ENCODE assay signal across 2 cellular contexts in the genomic region with DNA sequence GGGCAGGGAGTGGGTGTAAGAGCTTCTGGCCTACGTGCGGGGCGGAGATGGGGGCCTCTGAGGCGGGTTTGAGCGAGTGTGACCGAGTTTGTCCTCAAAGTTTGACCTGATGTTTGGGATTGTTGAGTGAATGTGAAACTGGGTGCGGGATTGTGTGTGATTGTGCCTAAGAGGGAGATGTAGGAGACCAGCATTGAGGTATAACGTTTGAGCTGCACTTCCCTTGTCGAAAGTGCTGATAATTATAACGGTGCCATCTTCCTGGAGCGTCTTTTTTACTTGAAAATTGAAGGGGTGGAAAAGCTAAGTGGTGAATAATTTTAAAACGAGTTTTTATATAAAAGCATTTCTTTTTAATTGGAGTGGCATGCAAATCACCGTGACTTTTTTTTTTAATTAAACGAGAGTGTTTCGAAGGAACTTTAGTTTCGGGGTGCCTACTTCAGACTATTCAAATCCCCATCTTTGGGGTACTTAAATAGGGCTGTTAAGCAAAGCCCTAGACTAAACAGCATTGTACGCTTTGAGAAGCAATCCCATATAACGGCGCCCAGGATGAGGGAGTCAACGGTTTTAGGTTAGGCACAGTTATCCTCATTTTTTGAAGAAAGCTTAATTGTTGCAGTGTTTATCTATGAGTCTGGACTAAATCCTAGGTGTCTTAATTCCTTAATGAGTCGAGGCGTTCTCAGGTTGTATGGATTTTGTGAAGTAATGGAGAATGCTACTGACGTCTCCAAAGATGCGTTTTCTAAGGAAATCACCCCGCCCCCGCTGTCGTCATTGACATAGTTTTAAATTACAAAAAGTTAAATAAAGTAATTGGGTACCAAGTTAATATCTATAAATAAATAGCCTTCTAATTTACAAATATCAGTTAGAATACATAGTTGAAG.
TF ChIP-seq lines count a peak whose summit lies in the region.

No MANE protein-coding gene starts in this region.

TF ChIP-seq in K562, 482 proteins besides CTCF, POLR2A, EP300 and RAD21 (continued from another document and continues in another):
- no peak for TF ChIP-seq SP2 (IDR thresholded peaks at IDR 0.05; ENCODE audit: extremely low read depth, low read depth, low read length, poor library complexity, severe bottlenecking)
- no peak for TF ChIP-seq TEAD4 (IDR thresholded peaks at IDR 0.05; ENCODE audit: low read length)
- TF ChIP-seq TEAD4 (CRISPR knock-in tag; IDR thresholded peaks at IDR 0.05; ENCODE audit: borderline replicate concordance): no peak
- TF ChIP-seq BCOR (IDR thresholded peaks at IDR 0.05): peak; percentile 51; the same call in 1 of the 2 replicates
- TF ChIP-seq MAFF (IDR thresholded peaks at IDR 0.05; ENCODE audit: low read length): no peak
- no peak for TF ChIP-seq RBM25 (IDR thresholded peaks at IDR 0.05; ENCODE audit: low read depth, low read length, severe bottlenecking)
- TF ChIP-seq MYBL2 (IDR thresholded peaks at IDR 0.05; ENCODE audit: low read depth): no peak
- TF ChIP-seq MYBL2 (CRISPR knock-in tag; IDR thresholded peaks at IDR 0.05; ENCODE audit: borderline replicate concordance): no peak
- no peak for TF ChIP-seq XRCC4 (IDR thresholded peaks at IDR 0.05; ENCODE audit: extremely low read depth, insufficient read depth, insufficient read length)
- no peak for TF ChIP-seq SMAD4 (CRISPR knock-in tag; conservative IDR thresholded peaks at IDR 0.05)
- TF ChIP-seq MAZ (CRISPR knock-in tag; conservative IDR thresholded peaks at IDR 0.05 in 1 of 2, IDR thresholded peaks at IDR 0.05 in 1 of 2): no peak; a peak in 1 of 4 replicates
- TF ChIP-seq, protein P1, sequence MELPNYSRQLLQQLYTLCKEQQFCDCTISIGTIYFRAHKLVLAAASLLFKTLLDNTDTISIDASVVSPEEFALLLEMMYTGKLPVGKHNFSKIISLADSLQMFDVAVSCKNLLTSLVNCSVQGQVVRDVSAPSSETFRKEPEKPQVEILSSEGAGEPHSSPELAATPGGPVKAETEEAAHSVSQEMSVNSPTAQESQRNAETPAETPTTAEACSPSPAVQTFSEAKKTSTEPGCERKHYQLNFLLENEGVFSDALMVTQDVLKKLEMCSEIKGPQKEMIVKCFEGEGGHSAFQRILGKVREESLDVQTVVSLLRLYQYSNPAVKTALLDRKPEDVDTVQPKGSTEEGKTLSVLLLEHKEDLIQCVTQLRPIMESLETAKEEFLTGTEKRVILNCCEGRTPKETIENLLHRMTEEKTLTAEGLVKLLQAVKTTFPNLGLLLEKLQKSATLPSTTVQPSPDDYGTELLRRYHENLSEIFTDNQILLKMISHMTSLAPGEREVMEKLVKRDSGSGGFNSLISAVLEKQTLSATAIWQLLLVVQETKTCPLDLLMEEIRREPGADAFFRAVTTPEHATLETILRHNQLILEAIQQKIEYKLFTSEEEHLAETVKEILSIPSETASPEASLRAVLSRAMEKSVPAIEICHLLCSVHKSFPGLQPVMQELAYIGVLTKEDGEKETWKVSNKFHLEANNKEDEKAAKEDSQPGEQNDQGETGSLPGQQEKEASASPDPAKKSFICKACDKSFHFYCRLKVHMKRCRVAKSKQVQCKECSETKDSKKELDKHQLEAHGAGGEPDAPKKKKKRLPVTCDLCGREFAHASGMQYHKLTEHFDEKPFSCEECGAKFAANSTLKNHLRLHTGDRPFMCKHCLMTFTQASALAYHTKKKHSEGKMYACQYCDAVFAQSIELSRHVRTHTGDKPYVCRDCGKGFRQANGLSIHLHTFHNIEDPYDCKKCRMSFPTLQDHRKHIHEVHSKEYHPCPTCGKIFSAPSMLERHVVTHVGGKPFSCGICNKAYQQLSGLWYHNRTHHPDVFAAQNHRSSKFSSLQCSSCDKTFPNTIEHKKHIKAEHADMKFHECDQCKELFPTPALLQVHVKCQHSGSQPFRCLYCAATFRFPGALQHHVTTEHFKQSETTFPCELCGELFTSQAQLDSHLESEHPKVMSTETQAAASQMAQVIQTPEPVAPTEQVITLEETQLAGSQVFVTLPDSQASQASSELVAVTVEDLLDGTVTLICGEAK (IDR thresholded peaks at IDR 0.05): no peak; the same call in 1 of the 2 replicates
- TF ChIP-seq, protein P1 (CRISPR knock-in tag; IDR thresholded peaks at IDR 0.05): no peak
- TF ChIP-seq GATAD2B (IDR thresholded peaks at IDR 0.05; ENCODE audit: borderline replicate concordance): no peak

TF ChIP-seq in HepG2, 621 proteins besides CTCF, POLR2A, EP300 and RAD21 (continued from another document and continues in another):
- TF ChIP-seq, protein P2, sequence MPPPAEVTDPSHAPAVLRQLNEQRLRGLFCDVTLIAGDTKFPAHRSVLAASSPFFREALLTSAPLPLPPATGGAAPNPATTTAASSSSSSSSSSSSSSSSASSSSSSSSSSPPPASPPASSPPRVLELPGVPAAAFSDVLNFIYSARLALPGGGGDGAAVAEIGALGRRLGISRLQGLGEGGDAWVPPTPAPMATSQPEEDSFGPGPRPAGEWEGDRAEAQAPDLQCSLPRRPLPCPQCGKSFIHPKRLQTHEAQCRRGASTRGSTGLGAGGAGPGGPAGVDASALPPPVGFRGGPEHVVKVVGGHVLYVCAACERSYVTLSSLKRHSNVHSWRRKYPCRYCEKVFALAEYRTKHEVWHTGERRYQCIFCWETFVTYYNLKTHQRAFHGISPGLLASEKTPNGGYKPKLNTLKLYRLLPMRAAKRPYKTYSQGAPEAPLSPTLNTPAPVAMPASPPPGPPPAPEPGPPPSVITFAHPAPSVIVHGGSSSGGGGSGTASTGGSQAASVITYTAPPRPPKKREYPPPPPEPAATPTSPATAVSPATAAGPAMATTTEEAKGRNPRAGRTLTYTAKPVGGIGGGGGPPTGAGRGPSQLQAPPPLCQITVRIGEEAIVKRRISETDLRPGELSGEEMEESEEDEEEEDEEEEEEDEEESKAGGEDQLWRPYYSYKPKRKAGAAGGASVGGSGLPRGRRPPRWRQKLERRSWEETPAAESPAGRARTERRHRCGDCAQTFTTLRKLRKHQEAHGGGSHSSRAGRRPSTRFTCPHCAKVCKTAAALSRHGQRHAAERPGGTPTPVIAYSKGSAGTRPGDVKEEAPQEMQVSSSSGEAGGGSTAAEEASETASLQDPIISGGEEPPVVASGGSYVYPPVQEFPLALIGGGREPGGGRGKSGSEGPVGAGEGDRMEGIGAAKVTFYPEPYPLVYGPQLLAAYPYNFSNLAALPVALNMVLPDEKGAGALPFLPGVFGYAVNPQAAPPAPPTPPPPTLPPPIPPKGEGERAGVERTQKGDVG (CRISPR knock-in tag; IDR thresholded peaks at IDR 0.05; ENCODE audit: borderline replicate concordance): 0 out of 2 replicates have a peak, but pooled peaks have one; percentile 15
- no peak for TF ChIP-seq ZSCAN12 (CRISPR knock-in tag; IDR thresholded peaks at IDR 0.05)
- TF ChIP-seq SP4 (CRISPR knock-in tag; IDR thresholded peaks at IDR 0.05): no peak
- no peak for TF ChIP-seq ZNF543 (CRISPR knock-in tag; IDR thresholded peaks at IDR 0.05)
- no peak for TF ChIP-seq ZNF562 (CRISPR knock-in tag; IDR thresholded peaks at IDR 0.05; ENCODE audit: borderline replicate concordance)
- TF ChIP-seq, protein P3, sequence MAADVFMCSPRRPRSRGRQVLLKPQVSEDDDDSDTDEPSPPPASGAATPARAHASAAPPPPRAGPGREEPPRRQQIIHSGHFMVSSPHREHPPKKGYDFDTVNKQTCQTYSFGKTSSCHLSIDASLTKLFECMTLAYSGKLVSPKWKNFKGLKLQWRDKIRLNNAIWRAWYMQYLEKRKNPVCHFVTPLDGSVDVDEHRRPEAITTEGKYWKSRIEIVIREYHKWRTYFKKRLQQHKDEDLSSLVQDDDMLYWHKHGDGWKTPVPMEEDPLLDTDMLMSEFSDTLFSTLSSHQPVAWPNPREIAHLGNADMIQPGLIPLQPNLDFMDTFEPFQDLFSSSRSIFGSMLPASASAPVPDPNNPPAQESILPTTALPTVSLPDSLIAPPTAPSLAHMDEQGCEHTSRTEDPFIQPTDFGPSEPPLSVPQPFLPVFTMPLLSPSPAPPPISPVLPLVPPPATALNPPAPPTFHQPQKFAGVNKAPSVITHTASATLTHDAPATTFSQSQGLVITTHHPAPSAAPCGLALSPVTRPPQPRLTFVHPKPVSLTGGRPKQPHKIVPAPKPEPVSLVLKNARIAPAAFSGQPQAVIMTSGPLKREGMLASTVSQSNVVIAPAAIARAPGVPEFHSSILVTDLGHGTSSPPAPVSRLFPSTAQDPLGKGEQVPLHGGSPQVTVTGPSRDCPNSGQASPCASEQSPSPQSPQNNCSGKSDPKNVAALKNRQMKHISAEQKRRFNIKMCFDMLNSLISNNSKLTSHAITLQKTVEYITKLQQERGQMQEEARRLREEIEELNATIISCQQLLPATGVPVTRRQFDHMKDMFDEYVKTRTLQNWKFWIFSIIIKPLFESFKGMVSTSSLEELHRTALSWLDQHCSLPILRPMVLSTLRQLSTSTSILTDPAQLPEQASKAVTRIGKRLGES (CRISPR knock-in tag; IDR thresholded peaks at IDR 0.05; ENCODE audit: borderline replicate concordance): no peak
- 0 out of 2 replicates have a peak, but pooled peaks have one; percentile 5 for TF ChIP-seq ZNF333 (CRISPR knock-in tag; IDR thresholded peaks at IDR 0.05; ENCODE audit: borderline replicate concordance)
- no peak for TF ChIP-seq MLLT10 (CRISPR knock-in tag; IDR thresholded peaks at IDR 0.05)
- no peak for TF ChIP-seq PHB2 (IDR thresholded peaks at IDR 0.05; ENCODE audit: partially characterized antibody)
- TF ChIP-seq CHD4 (IDR thresholded peaks at IDR 0.05; ENCODE audit: borderline replicate concordance, low read length): no peak
- TF ChIP-seq ZNF251 (CRISPR knock-in tag; IDR thresholded peaks at IDR 0.05): no peak
- TF ChIP-seq ZNF331 (CRISPR knock-in tag; IDR thresholded peaks at IDR 0.05): no peak
- no peak for TF ChIP-seq PHF20 (CRISPR knock-in tag; IDR thresholded peaks at IDR 0.05)
- TF ChIP-seq, protein P4, sequence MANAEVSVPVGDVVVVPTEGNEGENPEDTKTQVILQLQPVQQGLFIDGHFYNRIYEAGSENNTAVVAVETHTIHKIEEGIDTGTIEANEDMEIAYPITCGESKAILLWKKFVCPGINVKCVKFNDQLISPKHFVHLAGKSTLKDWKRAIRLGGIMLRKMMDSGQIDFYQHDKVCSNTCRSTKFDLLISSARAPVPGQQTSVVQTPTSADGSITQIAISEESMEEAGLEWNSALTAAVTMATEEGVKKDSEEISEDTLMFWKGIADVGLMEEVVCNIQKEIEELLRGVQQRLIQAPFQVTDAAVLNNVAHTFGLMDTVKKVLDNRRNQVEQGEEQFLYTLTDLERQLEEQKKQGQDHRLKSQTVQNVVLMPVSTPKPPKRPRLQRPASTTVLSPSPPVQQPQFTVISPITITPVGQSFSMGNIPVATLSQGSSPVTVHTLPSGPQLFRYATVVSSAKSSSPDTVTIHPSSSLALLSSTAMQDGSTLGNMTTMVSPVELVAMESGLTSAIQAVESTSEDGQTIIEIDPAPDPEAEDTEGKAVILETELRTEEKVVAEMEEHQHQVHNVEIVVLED (CRISPR knock-in tag; IDR thresholded peaks at IDR 0.05; ENCODE audit: borderline replicate concordance): no peak
- TF ChIP-seq, protein P5, sequence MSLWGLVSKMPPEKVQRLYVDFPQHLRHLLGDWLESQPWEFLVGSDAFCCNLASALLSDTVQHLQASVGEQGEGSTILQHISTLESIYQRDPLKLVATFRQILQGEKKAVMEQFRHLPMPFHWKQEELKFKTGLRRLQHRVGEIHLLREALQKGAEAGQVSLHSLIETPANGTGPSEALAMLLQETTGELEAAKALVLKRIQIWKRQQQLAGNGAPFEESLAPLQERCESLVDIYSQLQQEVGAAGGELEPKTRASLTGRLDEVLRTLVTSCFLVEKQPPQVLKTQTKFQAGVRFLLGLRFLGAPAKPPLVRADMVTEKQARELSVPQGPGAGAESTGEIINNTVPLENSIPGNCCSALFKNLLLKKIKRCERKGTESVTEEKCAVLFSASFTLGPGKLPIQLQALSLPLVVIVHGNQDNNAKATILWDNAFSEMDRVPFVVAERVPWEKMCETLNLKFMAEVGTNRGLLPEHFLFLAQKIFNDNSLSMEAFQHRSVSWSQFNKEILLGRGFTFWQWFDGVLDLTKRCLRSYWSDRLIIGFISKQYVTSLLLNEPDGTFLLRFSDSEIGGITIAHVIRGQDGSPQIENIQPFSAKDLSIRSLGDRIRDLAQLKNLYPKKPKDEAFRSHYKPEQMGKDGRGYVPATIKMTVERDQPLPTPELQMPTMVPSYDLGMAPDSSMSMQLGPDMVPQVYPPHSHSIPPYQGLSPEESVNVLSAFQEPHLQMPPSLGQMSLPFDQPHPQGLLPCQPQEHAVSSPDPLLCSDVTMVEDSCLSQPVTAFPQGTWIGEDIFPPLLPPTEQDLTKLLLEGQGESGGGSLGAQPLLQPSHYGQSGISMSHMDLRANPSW (CRISPR knock-in tag; IDR thresholded peaks at IDR 0.05; ENCODE audit: borderline replicate concordance): 0 out of 2 replicates have a peak, but pooled peaks have one; percentile 9
- TF ChIP-seq ZNF746 (CRISPR knock-in tag; IDR thresholded peaks at IDR 0.05): no peak
- no peak for TF ChIP-seq ZNF460 (CRISPR knock-in tag; IDR thresholded peaks at IDR 0.05; ENCODE audit: borderline replicate concordance)
- no peak for TF ChIP-seq SMAD9 (CRISPR knock-in tag; IDR thresholded peaks at IDR 0.05)
- no peak for TF ChIP-seq NONO (IDR thresholded peaks at IDR 0.05)
- TF ChIP-seq NONO (CRISPR knock-in tag; conservative IDR thresholded peaks at IDR 0.05): no peak
- TF ChIP-seq CEBPB (IDR thresholded peaks at IDR 0.05; ENCODE audit: borderline replicate concordance, low read depth, low read length): no peak
- no peak for TF ChIP-seq ZC3H13 (CRISPR knock-in tag; IDR thresholded peaks at IDR 0.05)
- no peak for TF ChIP-seq ZNF766 (CRISPR knock-in tag; IDR thresholded peaks at IDR 0.05; ENCODE audit: borderline replicate concordance)
